In genomic region chr5:33789558-33789957, GRCh38 we compare ENCODE assay signal across 2 cellular contexts.
TF ChIP-seq lines count a peak whose summit lies in the region.

No MANE protein-coding gene starts in this region.

TF ChIP-seq in A549, 52 proteins besides CTCF, POLR2A, EP300 and RAD21 (continued from another document):
- TF ChIP-seq ESRRA (IDR thresholded peaks at IDR 0.05; ENCODE audit: borderline replicate concordance, low read length) (no peak), JUN (IDR thresholded peaks at IDR 0.05) (no peak), PHF8 (IDR thresholded peaks at IDR 0.05; ENCODE audit: borderline replicate concordance, low read depth) (no peak), HOXB13 (CRISPR knock-in tag; IDR thresholded peaks at IDR 0.05; ENCODE audit: low read depth) (no peak), EHMT2 (IDR thresholded peaks at IDR 0.05; ENCODE audit: low read depth) (no peak), E2F6 (IDR thresholded peaks at IDR 0.05; ENCODE audit: borderline replicate concordance, low read depth) (no peak), ATOH8 (CRISPR knock-in tag; IDR thresholded peaks at IDR 0.05; ENCODE audit: low read depth) (no peak), REST (IDR thresholded peaks at IDR 0.05) (no peak), TP53 (CRISPR knock-in tag; IDR thresholded peaks at IDR 0.05) (no peak), ELK1 (IDR thresholded peaks at IDR 0.05; ENCODE audit: low read depth, low read length) (no peak), FOSB (CRISPR knock-in tag; IDR thresholded peaks at IDR 0.05) (no peak), HOXB5 (CRISPR knock-in tag; IDR thresholded peaks at IDR 0.05) (no peak), BHLHE40 (IDR thresholded peaks at IDR 0.05; ENCODE audit: low read depth, low read length) (no peak)

TF ChIP-seq in IMR-90, 13 proteins besides CTCF, POLR2A, EP300 and RAD21 (continued from another document):
- TF ChIP-seq ELK1 (IDR thresholded peaks at IDR 0.05; ENCODE audit: borderline replicate concordance, low read depth, low read length) = no peak
- no peak for TF ChIP-seq NFE2L2 (IDR thresholded peaks at IDR 0.05; ENCODE audit: low read depth, low read length)
- TF ChIP-seq MXI1 (IDR thresholded peaks at IDR 0.05; ENCODE audit: borderline replicate concordance, low read depth, low read length) = no peak
